28 cellular contexts compared by ENCODE assay signal in genomic region chr2:62369549-62370164, GRCh38.
DNase-seq lines count a peak whose midpoint lies in the region; ATAC-seq, FAIRE-seq and TF ChIP-seq lines count a peak whose summit lies in the region.
"Had no signal": no experiment of that assay in that cellular context is flagged by ENCODE, and none has a peak within 500 bp of the region (broad histone marks: within the 10 kb centered on the region; RNA-seq: fewer than 3 reads in every experiment).

No MANE protein-coding gene starts in this region.

- H3K4me1 ChIP-seq in K562 (replicated peaks in 1 of 2; ENCODE audit: control insufficient read depth in 2 of 2, insufficient read depth in 2 of 2, low read length in 2 of 2), result peaks cover 0 to 3% of the 10 kb centered on the region in 2 experiments; a peak in 2 of 5 replicates
- H3K4me1 ChIP-seq in osteoblast (ENCODE audit: insufficient read depth, low read length), result no peaks in the 10 kb centered on the region
- no peaks in the 10 kb centered on the region for H3K4me1 ChIP-seq in left lung
- H3K4me1 ChIP-seq: esophagus muscularis mucosa, upper lobe of right lung had no signal

- H3K9me3 ChIP-seq in K562 (replicated peaks; ENCODE audit: control insufficient read depth, insufficient read depth, low read depth, low read length) (peaks cover 5% of the 10 kb centered on the region; the same call in 1 of the 2 replicates), osteoblast (ENCODE audit: low read depth, low read length) (peaks cover 5% of the 10 kb centered on the region), left lung (peaks cover 0 to 12% of the 10 kb centered on the region in 2 donors)
- H3K9me3 ChIP-seq: ovary, upper lobe of right lung had no signal

- H3K36me3 ChIP-seq in K562 (ENCODE audit: control insufficient read depth, insufficient read depth, low read length) (no peaks in the 10 kb centered on the region; the same call in 2 of the 3 replicates), osteoblast (ENCODE audit: insufficient read depth, low read length) (no peaks in the 10 kb centered on the region), left lung (no peaks in the 10 kb centered on the region)
- H3K36me3 ChIP-seq: esophagus muscularis mucosa, HAP-1, ovary, upper lobe of right lung had no signal

- FAIRE-seq in K562 (lab: Jason Lieb, UNC), result no peak

- H3K27me3 ChIP-seq in K562 (ENCODE audit: control insufficient read depth in 2 of 2, insufficient read depth in 2 of 2, low read length in 2 of 2) (no peaks in the 10 kb centered on the region), osteoblast (ENCODE audit: insufficient read depth, low read length) (no peaks in the 10 kb centered on the region), left lung (no peaks in the 10 kb centered on the region)
- H3K27me3 ChIP-seq: esophagus muscularis mucosa, ovary, upper lobe of right lung had no signal

- H3K4me1 Mint-ChIP-seq in glutamatergic neuron (ENCODE audit: low read depth, unreplicated experiment), result no peaks in the 10 kb centered on the region
- H3K4me1 Mint-ChIP-seq: natural killer cell, T-helper 17 cell had no signal

- no peak for TF ChIP-seq RAD21 in K562 (CRISPR knock-in tag; conservative IDR thresholded peaks at IDR 0.05 in 1 of 2, IDR thresholded peaks at IDR 0.05 in 1 of 2)

- CTCF ChIA-PET in K562 (lab: Yijun Ruan, JAX; ENCODE audit: low intra/inter-chr PET ratio), result no interaction called here

- H3K4me3 ChIP-seq in K562 (no peak overlapping the region), osteoblast (ENCODE audit: insufficient read depth, low read length) (no peak overlapping the region), left lung (no peak overlapping the region)
- H3K4me3 ChIP-seq: esophagus muscularis mucosa, HAP-1, ovary, upper lobe of right lung had no signal

- 66% methylated on average over 4 of the region's 4 CpGs for WGBS in K562 (ENCODE audit: insufficient coverage, low coverage, missing lambda C conversion rate)

- POLR2A ChIA-PET in K562 (lab: Yijun Ruan, JAX), result interaction anchor here (1.0 kb wide), 1 partner anchor 241 kb away, joined by 3 read pairs; no protein-coding TSS in a partner anchor

- H3K27me3 Mint-ChIP-seq in glutamatergic neuron (ENCODE audit: unreplicated experiment), result no peaks in the 10 kb centered on the region
- H3K27me3 Mint-ChIP-seq: activated T-cell treated with anti-CD3 and anti-CD28 coated beads, Interleukin-2, amount 50 U/mL, for 24 hours; central memory CD8-positive, alpha-beta T cell had no signal

- peaks cover 6% of the 10 kb centered on the region for H3K36me3 Mint-ChIP-seq in glutamatergic neuron (ENCODE audit: unreplicated experiment)
- H3K36me3 Mint-ChIP-seq: natural killer cell had no signal

- H3K4me2 ChIP-seq in K562 (ENCODE audit: insufficient read depth, low read length) (no peak overlapping the region), osteoblast (ENCODE audit: insufficient read depth, low read length) (no peak overlapping the region)

- H3K9ac ChIP-seq in K562 (ENCODE audit: insufficient read depth in 1 of 2, low read depth in 2 of 2, low read length in 2 of 2), result no peak overlapping the region

- no peaks in the 10 kb centered on the region for H3K9me1 ChIP-seq in K562 (ENCODE audit: control insufficient read depth, insufficient read depth, low read length)

- intact Hi-C loops in K562 (cut with micrococcal nuclease), result no loop called here
- intact Hi-C loops in left lung (cut with DNase I), result no loop called here

- no peak overlapping the region for H3K27ac ChIP-seq in K562 (ENCODE audit: extremely low read depth, low read depth, low read length)
- H3K27ac ChIP-seq in osteoblast (ENCODE audit: low read depth, low read length), result no peak overlapping the region
- no peak overlapping the region for H3K27ac ChIP-seq in left lung
- H3K27ac ChIP-seq: esophagus muscularis mucosa, ovary, upper lobe of right lung had no signal

- H3K79me2 ChIP-seq in K562 (ENCODE audit: control insufficient read depth, insufficient read depth, low read length) (no peaks in the 10 kb centered on the region), osteoblast (ENCODE audit: insufficient read depth, low read length) (no peaks in the 10 kb centered on the region)

- H2AFZ ChIP-seq in K562 (ENCODE audit: low read depth, low read length) (no peak overlapping the region), osteoblast (ENCODE audit: low read length) (no peak overlapping the region)

- H3K9me3 Mint-ChIP-seq in glutamatergic neuron (ENCODE audit: unreplicated experiment), result peaks cover 5% of the 10 kb centered on the region

- no peak for TF ChIP-seq EP300 in K562 (IDR thresholded peaks at IDR 0.05; ENCODE audit: low read length)

- DNase-seq in Caki2 (ENCODE audit: low read depth) (peak; percentile 35), HuH-7.5 (ENCODE audit: low spot score) (peak; percentile 12), K562 (ENCODE audit: extremely low read depth in 1 of 4, low spot score in 3 of 4) (no peak), osteoblast (ENCODE audit: insufficient read length, low spot score, missing footprints) (peak; percentile 66), left lung (no peak), glutamatergic neuron (no peak)
- DNase-seq: activated CD4-positive, alpha-beta T cell treated with anti-CD3 and anti-CD28 coated beads for 4 hours; activated T-cell treated with anti-CD3 and anti-CD28 coated beads, Interleukin-2, amount 50 U/mL, for 24 hours; dermis blood vessel endothelial cell; EL; foreskin melanocyte; hippocampal formation; immature natural killer cell; IMR-90; midbrain; natural killer cell; NCI-H1092 treated with DMSO at 0.1 percent for 48 hours; NCI-H187 treated with DMSO at 0.1 percent for 48 hours; ovary; RPMI8226; stimulated activated CD4-positive, alpha-beta T cell treated with anti-CD3 and anti-CD28 coated beads, Interleukin-2, amount 100 ng/mL, for 48 hours; substantia nigra; T-helper 17 cell; upper lobe of right lung had no signal

- H3K4me3 Mint-ChIP-seq in glutamatergic neuron (ENCODE audit: unreplicated experiment), result no peak overlapping the region
- H3K4me3 Mint-ChIP-seq: activated T-cell treated with anti-CD3 and anti-CD28 coated beads, Interleukin-2, amount 50 U/mL, for 24 hours; central memory CD8-positive, alpha-beta T cell; immature natural killer cell; natural killer cell; T-helper 17 cell had no signal

- no TSS peak for BruUV-seq in K562 (replicated peaks; lab: Mats Ljungman, UMichigan)

- TF ChIP-seq POLR2A in K562 (conservative IDR thresholded peaks at IDR 0.05), result no peak

- TF ChIP-seq CTCF in K562 (IDR thresholded peaks at IDR 0.05 in 2 of 3, conservative IDR thresholded peaks at IDR 0.05 in 1 of 3; ENCODE audit: insufficient read depth in 2 of 3, low read depth in 1 of 3, low read length in 3 of 3) (no peak), osteoblast (IDR thresholded peaks at IDR 0.05; ENCODE audit: extremely low read depth, low read depth, low read length) (no peak), left lung (IDR thresholded peaks at IDR 0.05) (no peak), glutamatergic neuron (IDR thresholded peaks at IDR 0.05; ENCODE audit: partially characterized antibody, unreplicated experiment) (no peak)

- no peak overlapping the region for H3K27ac Mint-ChIP-seq in glutamatergic neuron (ENCODE audit: unreplicated experiment)
- H3K27ac Mint-ChIP-seq: activated T-cell treated with anti-CD3 and anti-CD28 coated beads, Interleukin-2, amount 50 U/mL, for 24 hours; immature natural killer cell; natural killer cell; T-helper 17 cell had no signal

- in situ Hi-C loops in Caki2 (cut with HindIII; ENCODE audit: low pct_unique_long_range_greater_than_20kb, low sequenced_read_pairs), result no loop called here
- in situ Hi-C loops in K562 (cut with MboI), result no loop called here

- ATAC-seq in K562 (no peak), GM21825 (IDR thresholded peaks at IDR 0.05; ENCODE audit: unreplicated experiment) (no peak), left lung (no peak)
- ATAC-seq: natural killer cell, T-helper 17 cell, upper lobe of right lung had no signal

- H4K20me1 ChIP-seq in K562 (replicated peaks; ENCODE audit: control insufficient read depth, insufficient read depth, low read length) (no peaks in the 10 kb centered on the region), osteoblast (ENCODE audit: insufficient read depth, low read length) (no peaks in the 10 kb centered on the region)

TF ChIP-seq in K562, 482 proteins besides CTCF, POLR2A, EP300 and RAD21:
- 0 out of 2 replicates have a peak, but pooled peaks have one; percentile 23 for TF ChIP-seq CBFA2T3 (IDR thresholded peaks at IDR 0.05)
- no peak for TF ChIP-seq ZNF586 (CRISPR knock-in tag; conservative IDR thresholded peaks at IDR 0.05)
- no peak for TF ChIP-seq IRF1 (CRISPR knock-in tag; IDR thresholded peaks at IDR 0.05; ENCODE audit: borderline replicate concordance)
- TF ChIP-seq CBFA2T2 (conservative IDR thresholded peaks at IDR 0.05), result peak; percentile 33; the same call in 1 of the 2 replicates
- no peak for TF ChIP-seq ZNF696 (CRISPR knock-in tag; conservative IDR thresholded peaks at IDR 0.05)
- TF ChIP-seq CHD4 (IDR thresholded peaks at IDR 0.05; ENCODE audit: insufficient read depth, insufficient replicate concordance, low read depth, low read length, poor library complexity, severe bottlenecking), result no peak
- TF ChIP-seq HMBOX1 (IDR thresholded peaks at IDR 0.05), result 0 out of 2 replicates have a peak, but pooled peaks have one; percentile 17
- TF ChIP-seq RBM39 (optimal IDR thresholded peaks at IDR 0.05; ENCODE audit: low read depth, low read length), result no peak

Comparison
In these comparisons a context has a peak if more than half of its experiments do, and no peak if none do; other contexts are left out.
1. DNase-seq: peak in Caki2 (single experiment), HuH-7.5 (single experiment) and osteoblast (single experiment); none in K562 (0 of 4), left lung (0 of 2) and glutamatergic neuron (single experiment).